Comparison of ENCODE assay signal across 8 cellular contexts in genomic region chr16:22297871-22298733, GRCh38. TPM values are rescaled to one million over a fixed set of nuclear protein-coding genes. Genes with fewer than 3 reads are reported as not detected.
A peak's percentile ranks its signal among the peaks of the same experiment; 100 is the strongest.
DNase-seq lines count a peak whose midpoint lies in the region; ATAC-seq and TF ChIP-seq lines count a peak whose summit lies in the region.

No MANE protein-coding gene starts in this region.

- H3K4me3 Mint-ChIP-seq in naive thymus-derived CD4-positive, alpha-beta T cell = peak overlapping the region; percentile 90 to 98 (median 95)
- peak overlapping the region; percentile 83 for H3K4me3 Mint-ChIP-seq in stimulated activated effector memory CD8-positive, alpha-beta T cell treated with anti-CD3 and anti-CD28 coated beads, Interleukin-12 subunit alpha, Interleukin-12 subunit beta, amount 100 ng/mL, for 72 hours

- peaks cover 0 to 19% (median 6%) of the 10 kb centered on the region in 5 donors for H3K36me3 Mint-ChIP-seq in naive thymus-derived CD4-positive, alpha-beta T cell
- H3K36me3 Mint-ChIP-seq in stimulated activated effector memory CD8-positive, alpha-beta T cell treated with anti-CD3 and anti-CD28 coated beads, Interleukin-12 subunit alpha, Interleukin-12 subunit beta, amount 100 ng/mL, for 72 hours = peaks cover 72% of the 10 kb centered on the region

- H3K27me3 Mint-ChIP-seq in naive thymus-derived CD4-positive, alpha-beta T cell = peaks cover 0 to 8% (median 0%) of the 10 kb centered on the region in 5 donors

- no peaks in the 10 kb centered on the region for H3K27me3 ChIP-seq in naive thymus-derived CD4-positive, alpha-beta T cell (ENCODE audit: control insufficient read depth in 2 of 2, insufficient read depth in 2 of 2, low read length in 2 of 2)

- peaks cover 33 to 57% (median 54%) of the 10 kb centered on the region in 7 donors for H3K4me1 Mint-ChIP-seq in naive thymus-derived CD4-positive, alpha-beta T cell
- H3K4me1 Mint-ChIP-seq in stimulated activated effector memory CD8-positive, alpha-beta T cell treated with anti-CD3 and anti-CD28 coated beads, Interleukin-12 subunit alpha, Interleukin-12 subunit beta, amount 100 ng/mL, for 72 hours = peaks cover 61% of the 10 kb centered on the region

- peak; percentile 31 for ATAC-seq in GM21526 (IDR thresholded peaks at IDR 0.05; ENCODE audit: low FRiP score, unreplicated experiment)
- ATAC-seq in naive thymus-derived CD4-positive, alpha-beta T cell = peak; percentile 61
- ATAC-seq in stimulated activated effector memory CD8-positive, alpha-beta T cell treated with anti-CD3 and anti-CD28 coated beads, Interleukin-12 subunit alpha, Interleukin-12 subunit beta, amount 100 ng/mL, for 72 hours = peak; percentile 75

- H3K4me1 ChIP-seq in naive thymus-derived CD4-positive, alpha-beta T cell (ENCODE audit: control insufficient read depth in 2 of 2, insufficient read depth in 2 of 2, low read length in 2 of 2) = peaks cover 14 to 18% of the 10 kb centered on the region in 2 donors

- DNase-seq in COLO668 (lab: John Stamatoyannopoulos, UW; ENCODE audit: unreplicated experiment) (peak; percentile 58), fibroblast of gingiva (ENCODE audit: low read depth) (peak; percentile 96)
- peak; percentile 96 for DNase-seq in Jurkat, Clone E6-1 (ENCODE audit: low read depth, low spot score)
- peak; percentile 79 to 84 for DNase-seq in activated T-cell treated with anti-CD3 and anti-CD28 coated beads, Interleukin-2, amount 50 U/mL, for 48 hours
- peak; percentile 49 to 93 (median 86) for DNase-seq in naive thymus-derived CD4-positive, alpha-beta T cell
- peak; percentile 63 to 89 for DNase-seq in stimulated activated effector memory CD8-positive, alpha-beta T cell treated with anti-CD3 and anti-CD28 coated beads, Interleukin-12 subunit alpha, Interleukin-12 subunit beta, amount 100 ng/mL, for 72 hours (ENCODE audit: low spot score in 2 of 2)

- H3K9me3 ChIP-seq in naive thymus-derived CD4-positive, alpha-beta T cell (ENCODE audit: control insufficient read depth in 2 of 3, low read length in 3 of 3) = no peaks in the 10 kb centered on the region

- H3K4me3 ChIP-seq in Jurkat, Clone E6-1 (ENCODE audit: low read length) = peak overlapping the region; percentile 89
- H3K4me3 ChIP-seq in naive thymus-derived CD4-positive, alpha-beta T cell (ENCODE audit: low read length) = peak overlapping the region; percentile 66

- H3K9me3 Mint-ChIP-seq in naive thymus-derived CD4-positive, alpha-beta T cell = peaks cover 0 to 17% (median 0%) of the 10 kb centered on the region in 11 donors
- no peaks in the 10 kb centered on the region for H3K9me3 Mint-ChIP-seq in stimulated activated effector memory CD8-positive, alpha-beta T cell treated with anti-CD3 and anti-CD28 coated beads, Interleukin-12 subunit alpha, Interleukin-12 subunit beta, amount 100 ng/mL, for 72 hours

- CTCF ChIA-PET in naive thymus-derived CD4-positive, alpha-beta T cell (lab: Charles Lee) = interaction anchor here (1.0 to 3.5 kb wide), 7 partner anchors 89 to 296 kb away, joined by 4 to 21 read pairs (median 10); partner anchors contain the start of gene EEF2K

- H3K36me3 ChIP-seq in naive thymus-derived CD4-positive, alpha-beta T cell (ENCODE audit: control insufficient read depth in 2 of 3, insufficient read depth in 3 of 3, low read length in 3 of 3) = peaks cover 0 to 14% (median 0%) of the 10 kb centered on the region in 3 experiments

- intact Hi-C loops in naive thymus-derived CD4-positive, alpha-beta T cell (cut with micrococcal nuclease) = loop anchor here (1.0 to 10.0 kb wide), 16 partner anchors 57 to 1556 kb away; partner anchors contain the start of genes EEF2K (in 2 of the 2), PDZD9 (in 2 of the 2), UQCRC2 (in 2 of the 2) and CDR2 (in 1 of the 2)

- peak overlapping the region; percentile 99 for H3K27ac ChIP-seq in naive thymus-derived CD4-positive, alpha-beta T cell (ENCODE audit: low read depth, low read length)

- POLR2A ChIA-PET in naive thymus-derived CD4-positive, alpha-beta T cell (lab: Charles Lee) = interaction anchor here (0.7 to 7.9 kb wide), 7 partner anchors 10 to 291 kb away, joined by 3 to 167 read pairs (median 5); partner anchors contain the start of genes EEF2K and MOSMO

- peak overlapping the region; percentile 95 to 100 (median 99) for H3K27ac Mint-ChIP-seq in naive thymus-derived CD4-positive, alpha-beta T cell
- peak overlapping the region; percentile 100 for H3K27ac Mint-ChIP-seq in stimulated activated effector memory CD8-positive, alpha-beta T cell treated with anti-CD3 and anti-CD28 coated beads, Interleukin-12 subunit alpha, Interleukin-12 subunit beta, amount 100 ng/mL, for 72 hours

TF ChIP-seq in PFSK-1, 5 proteins besides CTCF, POLR2A, EP300 and RAD21:
- TF ChIP-seq POLR2AphosphoS5 (IDR thresholded peaks at IDR 0.05; ENCODE audit: low read depth, low read length) = peak; percentile 92
- TF ChIP-seq TAF1 (IDR thresholded peaks at IDR 0.05; ENCODE audit: borderline replicate concordance, insufficient read depth, low read length) = no peak

RNA-seq across cellular contexts. Expression of gene POLR3E, which starts 0.9 kb away (rescaled TPM):
- polyA plus RNA-seq in Jurkat, Clone E6-1 (2012; ENCODE audit: insufficient read depth, insufficient read length) = 58.6 TPM
- polyA plus RNA-seq in PFSK-1 (2012; ENCODE audit: insufficient read length, low read depth) = 126 TPM
- 100 to 1,000 TPM in 4 of 5 experiments, 10 to 100 TPM in 1; 60.1 to 232 (median 112) TPM for total RNA-seq in naive thymus-derived CD4-positive, alpha-beta T cell
- polyA plus RNA-seq in naive thymus-derived CD4-positive, alpha-beta T cell = 10 to 100 TPM; 11.8 to 19.2 TPM

Comparison
In these comparisons a context has a peak if more than half of its experiments do, and no peak if none do; other contexts are left out.
1. Peak in every context shown above with its lines: DNase-seq, ATAC-seq, H3K4me3 ChIP-seq and H3K27ac ChIP-seq.